ENCODE assay signal across 8 cellular contexts in genomic region chr15:52180196-52180835, GRCh38. TPM values are rescaled to one million over a fixed set of nuclear protein-coding genes. Genes with fewer than 3 reads are reported as not detected.
DNase-seq lines count a peak whose midpoint lies in the region; ATAC-seq and TF ChIP-seq lines count a peak whose summit lies in the region.

No MANE protein-coding gene starts in this region.

- H3K36me3 ChIP-seq in duodenal mucosa (ENCODE audit: control insufficient read depth in 1 of 2, insufficient read depth in 2 of 2, low read length in 2 of 2) (no peaks in the 10 kb centered on the region), muscle layer of colon (ENCODE audit: insufficient read depth, low read length) (no peaks in the 10 kb centered on the region), upper lobe of right lung (no peaks in the 10 kb centered on the region)

- H3K4me1 ChIP-seq in duodenal mucosa (ENCODE audit: control insufficient read depth in 1 of 2, insufficient read depth in 2 of 2, low read length in 2 of 2), result peaks cover 12 to 20% of the 10 kb centered on the region in 2 donors
- H3K4me1 ChIP-seq in muscle layer of colon (ENCODE audit: insufficient read depth, low read length), result peaks cover 17% of the 10 kb centered on the region
- H3K4me1 ChIP-seq in upper lobe of right lung, result peaks cover 14% of the 10 kb centered on the region

- H3K27ac ChIP-seq in duodenal mucosa (ENCODE audit: low read depth, low read length), result peak overlapping the region; percentile 80
- peak overlapping the region; percentile 79 for H3K27ac ChIP-seq in muscle layer of colon (ENCODE audit: low read depth, low read length)
- peak overlapping the region; percentile 86 for H3K27ac ChIP-seq in upper lobe of right lung

- H3K9me3 ChIP-seq in duodenal mucosa (ENCODE audit: control insufficient read depth in 1 of 2, low read length in 2 of 2) (no peaks in the 10 kb centered on the region), muscle layer of colon (ENCODE audit: low read length) (no peaks in the 10 kb centered on the region), upper lobe of right lung (no peaks in the 10 kb centered on the region)

- ATAC-seq in HG03095 (IDR thresholded peaks at IDR 0.05; ENCODE audit: unreplicated experiment), result peak; percentile 38
- ATAC-seq in upper lobe of right lung, result no peak

- intact Hi-C loops in upper lobe of right lung (cut with DNase I), result no loop called here

- DNase-seq in activated T-cell treated with anti-CD3 and anti-CD28 coated beads for 1 hour (ENCODE audit: low read depth), result peak; percentile 33
- no peak for DNase-seq in activated T-cell treated with anti-CD3 and anti-CD28 coated beads for 4 hours
- DNase-seq in T-helper 9 cell, result peak; percentile 43
- no peak for DNase-seq in upper lobe of right lung
- DNase-seq in NCI-H1436 treated with DMSO at 0.1 percent for 48 hours (lab: John Stamatoyannopoulos, UW), result no peak

- H3K27me3 ChIP-seq in duodenal mucosa (ENCODE audit: control insufficient read depth in 1 of 2, insufficient read depth in 2 of 2, low read length in 2 of 2), result no peaks in the 10 kb centered on the region
- H3K27me3 ChIP-seq in muscle layer of colon (ENCODE audit: control insufficient read depth in 1 of 2, insufficient read depth in 2 of 2, low read length in 2 of 2), result no peaks in the 10 kb centered on the region
- no peaks in the 10 kb centered on the region for H3K27me3 ChIP-seq in upper lobe of right lung

- H3K4me3 ChIP-seq in duodenal mucosa (ENCODE audit: low read depth in 1 of 2, low read length in 2 of 2) (peak overlapping the region; percentile 79 to 86), muscle layer of colon (ENCODE audit: low read depth in 1 of 2, low read length in 2 of 2) (peak overlapping the region; percentile 73 to 77), upper lobe of right lung (peak overlapping the region; percentile 72)

- H3K9ac ChIP-seq in duodenal mucosa (ENCODE audit: low read depth in 1 of 2, low read length in 2 of 2) (peak overlapping the region; percentile 75 to 78), muscle layer of colon (ENCODE audit: low read length) (peak overlapping the region; percentile 61)

- no peak for TF ChIP-seq CTCF in upper lobe of right lung (IDR thresholded peaks at IDR 0.05)

RNA-seq across cellular contexts. Expression of gene GNB5, which starts 10.9 kb away (rescaled TPM):
- total RNA-seq in upper lobe of right lung, result 16.7 TPM

Comparison
In these comparisons a context has a peak if more than half of its experiments do, and no peak if none do; other contexts are left out.
1. DNase-seq: peak in activated T-cell treated with anti-CD3 and anti-CD28 coated beads for 1 hour (single experiment) and T-helper 9 cell (single experiment); none in activated T-cell treated with anti-CD3 and anti-CD28 coated beads for 4 hours (single experiment), upper lobe of right lung (single experiment) and NCI-H1436 treated with DMSO at 0.1 percent for 48 hours (single experiment).
2. Peak in every context shown above with its lines, with median percentiles within 50 percentile points of each other: H3K27ac ChIP-seq and H3K4me3 ChIP-seq.